ENCODE assay signal across 23 cellular contexts in genomic region chr10:74831518-74832120, GRCh38. TPM values are rescaled to one million over a fixed set of nuclear protein-coding genes. Genes with fewer than 3 reads are reported as not detected.
DNase-seq lines count a peak whose midpoint lies in the region; ATAC-seq and TF ChIP-seq lines count a peak whose summit lies in the region.
"Had no signal": no experiment of that assay in that cellular context is flagged by ENCODE, and none has a peak within 500 bp of the region (broad histone marks: within the 10 kb centered on the region; RNA-seq: fewer than 3 reads in every experiment).

No MANE protein-coding gene starts in this region.

- no peak for DNase-seq in CD8-positive, alpha-beta T cell
- DNase-seq in HCT116 (ENCODE audit: low read depth, low spot score) (no peak), psoas muscle (no peak), KG1 (lab: John Stamatoyannopoulos, UW) (no peak), dermis blood vessel endothelial cell (no peak), NCI-H1436 treated with DMSO at 0.1 percent for 48 hours (lab: John Stamatoyannopoulos, UW) (no peak)
- DNase-seq in central memory CD8-positive, alpha-beta T cell (ENCODE audit: low spot score in 2 of 2): no peak
- DNase-seq: activated CD4-positive, alpha-beta T cell treated with anti-CD3 and anti-CD28 coated beads, Interleukin-2, amount 10 ng/mL, durations not matched to agents 7 days and 5 days; activated CD8-positive, alpha-beta memory T cell treated with anti-CD3 and anti-CD28 coated beads, Interleukin-2, amount 50 U/mL, for 48 hours; anterior cingulate cortex; caudate nucleus; dorsolateral prefrontal cortex; foreskin fibroblast; kidney; naive thymus-derived CD4-positive, alpha-beta T cell; NCI-H1092; NCI-H2081 treated with DMSO at 0.1 percent for 48 hours; NCI-H524; SHP77; stimulated activated CD4-positive, alpha-beta T cell treated with anti-CD3 and anti-CD28 coated beads, Interleukin-2, amount 100 ng/mL, for 24 hours; stimulated activated naive CD4-positive, alpha-beta T cell treated with Interleukin-2 at 50 U/mL for 16 hours had no signal

- H2AFZ ChIP-seq in HCT116 (ENCODE audit: low read depth, low read length, poor library complexity, severe bottlenecking): no peak overlapping the region

- 54 to 57% (median 57%) methylated on average over 1 of the region's 1 CpG for WGBS in psoas muscle, 3 donors

- peaks cover 69% of the 10 kb centered on the region for H3K4me1 Mint-ChIP-seq in CD8-positive, alpha-beta T cell (ENCODE audit: low read depth)
- peaks cover 63% of the 10 kb centered on the region for H3K4me1 Mint-ChIP-seq in central memory CD8-positive, alpha-beta T cell

- H3K9ac ChIP-seq in HCT116 (ENCODE audit: low read length): no peak overlapping the region

- H3K27ac ChIP-seq in CD8-positive, alpha-beta T cell (ENCODE audit: low read depth, low read length): no peak overlapping the region
- H3K27ac ChIP-seq in HCT116 (ENCODE audit: low read depth, low read length) (no peak overlapping the region), psoas muscle (peak overlapping the region; percentile 18)

- POLR2A ChIA-PET in CD8-positive, alpha-beta T cell (lab: Charles Lee): interaction anchor here (0.5 to 1.3 kb wide), 2 partner anchors 25 to 40 kb away, joined by 3 read pairs; no protein-coding TSS in a partner anchor
- POLR2A ChIA-PET in HCT116 (lab: Charles Lee): no interaction called here

- TF ChIP-seq POLR2A in HCT116 (IDR thresholded peaks at IDR 0.05; ENCODE audit: borderline replicate concordance, extremely low read depth, insufficient read depth, insufficient read length): no peak

- intact Hi-C loops in CD8-positive, alpha-beta T cell (cut with DNase I, micrococcal nuclease): loop anchor here in 1 of 2 experiments (5.0 kb wide), 1 partner anchor 126 kb away; no protein-coding TSS in a partner anchor
- intact Hi-C loops in HCT116 (cut with micrococcal nuclease): no loop called here
- intact Hi-C loops in psoas muscle (cut with DNase I): loop anchor here in 1 of 2 donors (5.0 kb wide), 1 partner anchor 91 kb away; no protein-coding TSS in a partner anchor

- no peak for ATAC-seq in CD8-positive, alpha-beta T cell
- ATAC-seq in HCT116 (no peak), psoas muscle (no peak)
- ATAC-seq in central memory CD8-positive, alpha-beta T cell (replicated peaks; ENCODE audit: extremely low read depth, poor library complexity, severe bottlenecking): no peak
- ATAC-seq: naive thymus-derived CD4-positive, alpha-beta T cell had no signal

- no peak overlapping the region for H3K4me3 ChIP-seq in CD8-positive, alpha-beta T cell (ENCODE audit: low read depth, low read length)
- H3K4me3 ChIP-seq in HCT116 (replicated peaks in 1 of 2; ENCODE audit: low read depth in 1 of 2, low read length in 2 of 2) (no peak overlapping the region), psoas muscle (no peak overlapping the region)
- H3K4me3 ChIP-seq: dorsolateral prefrontal cortex, HAP-1, tibial nerve had no signal

- BruUV-seq in HCT116 (replicated peaks; lab: Mats Ljungman, UMichigan): TSS peak; percentile 2

- H3K4me3 Mint-ChIP-seq in CD8-positive, alpha-beta T cell: no peak overlapping the region
- no peak overlapping the region for H3K4me3 Mint-ChIP-seq in central memory CD8-positive, alpha-beta T cell
- H3K4me3 Mint-ChIP-seq: activated CD4-positive, alpha-beta T cell treated with anti-CD3 and anti-CD28 coated beads, Interleukin-2, amount 10 ng/mL, durations not matched to agents 7 days and 5 days had no signal

- RAD21 ChIA-PET in HCT116 (lab: Charles Lee; ENCODE audit: low non-redundant PET in 1 of 2, low total read pairs in 2 of 2, uncharacterized antibody in 2 of 2, unreplicated experiment in 2 of 2): no interaction called here

- H3K36me3 ChIP-seq in CD8-positive, alpha-beta T cell (ENCODE audit: insufficient read depth, low read length): no peaks in the 10 kb centered on the region
- H3K36me3 ChIP-seq in HCT116 (ENCODE audit: control insufficient read depth in 1 of 2, insufficient read depth in 2 of 2, low read length in 2 of 2) (no peaks in the 10 kb centered on the region), psoas muscle (ENCODE audit: insufficient read depth in 1 of 2, low read depth in 1 of 2) (no peaks in the 10 kb centered on the region)
- H3K36me3 ChIP-seq: tibial nerve had no signal

- H3K79me2 ChIP-seq in HCT116 (ENCODE audit: insufficient read depth, low read length): peaks cover 21% of the 10 kb centered on the region

- H3K27me3 ChIP-seq in CD8-positive, alpha-beta T cell (ENCODE audit: insufficient read depth, low read length): no peaks in the 10 kb centered on the region
- H3K27me3 ChIP-seq in HCT116 (ENCODE audit: insufficient read depth, low read length) (no peaks in the 10 kb centered on the region), psoas muscle (ENCODE audit: insufficient read depth in 3 of 3, low read length in 2 of 3) (no peaks in the 10 kb centered on the region)
- H3K27me3 ChIP-seq: dorsolateral prefrontal cortex, tibial nerve had no signal

- no peaks in the 10 kb centered on the region for H3K9me2 ChIP-seq in HCT116 (ENCODE audit: insufficient read depth)

- CTCF ChIA-PET in CD8-positive, alpha-beta T cell (lab: Charles Lee): no interaction called here
- CTCF ChIA-PET in HCT116 (lab: Charles Lee): no interaction called here

- no peak overlapping the region for H3K4me2 ChIP-seq in HCT116 (ENCODE audit: low read length)

- TF ChIP-seq RAD21 in HCT116 (IDR thresholded peaks at IDR 0.05; ENCODE audit: low read depth): no peak

- no peaks in the 10 kb centered on the region for H3K9me3 Mint-ChIP-seq in CD8-positive, alpha-beta T cell
- H3K9me3 Mint-ChIP-seq in central memory CD8-positive, alpha-beta T cell: no peaks in the 10 kb centered on the region
- H3K9me3 Mint-ChIP-seq: activated CD4-positive, alpha-beta T cell treated with anti-CD3 and anti-CD28 coated beads, Interleukin-2, amount 10 ng/mL, durations not matched to agents 7 days and 5 days had no signal

- no peaks in the 10 kb centered on the region for H4K20me1 ChIP-seq in HCT116 (ENCODE audit: insufficient read depth)

- H3K36me3 Mint-ChIP-seq in CD8-positive, alpha-beta T cell: peaks cover 23% of the 10 kb centered on the region
- H3K36me3 Mint-ChIP-seq in central memory CD8-positive, alpha-beta T cell (ENCODE audit: insufficient read depth): peaks cover 6% of the 10 kb centered on the region

- peaks cover 23% of the 10 kb centered on the region for H3K4me1 ChIP-seq in CD8-positive, alpha-beta T cell (ENCODE audit: insufficient read depth, low read length)
- H3K4me1 ChIP-seq in HCT116 (ENCODE audit: control insufficient read depth in 1 of 2, insufficient read depth in 2 of 2, low read length in 2 of 2): peaks cover 8 to 12% of the 10 kb centered on the region in 2 experiments
- peaks cover 44% of the 10 kb centered on the region for H3K4me1 ChIP-seq in psoas muscle

- no peak for TF ChIP-seq CTCF in CD8-positive, alpha-beta T cell (IDR thresholded peaks at IDR 0.05)
- TF ChIP-seq CTCF in HCT116 (IDR thresholded peaks at IDR 0.05 in 2 of 3, conservative IDR thresholded peaks at IDR 0.05 in 1 of 3; ENCODE audit: borderline replicate concordance in 1 of 3, insufficient read depth in 1 of 3, low read depth in 2 of 3, low read length in 2 of 3): no peak
- no peak for TF ChIP-seq CTCF in psoas muscle (IDR thresholded peaks at IDR 0.05)

- no peaks in the 10 kb centered on the region for H3K9me3 ChIP-seq in CD8-positive, alpha-beta T cell (ENCODE audit: low read length)
- H3K9me3 ChIP-seq in HCT116 (ENCODE audit: control insufficient read depth in 1 of 2, insufficient read depth in 1 of 2, low read depth in 1 of 2, low read length in 2 of 2): no peaks in the 10 kb centered on the region
- no peaks in the 10 kb centered on the region for H3K9me3 ChIP-seq in psoas muscle
- H3K9me3 ChIP-seq: HAP-1, tibial nerve had no signal

- peak overlapping the region; percentile 42 for H3K27ac Mint-ChIP-seq in CD8-positive, alpha-beta T cell
- H3K27ac Mint-ChIP-seq in central memory CD8-positive, alpha-beta T cell (ENCODE audit: low read depth): peak overlapping the region; percentile 44
- H3K27ac Mint-ChIP-seq: activated CD4-positive, alpha-beta T cell treated with anti-CD3 and anti-CD28 coated beads, Interleukin-2, amount 10 ng/mL, durations not matched to agents 7 days and 5 days had no signal

- no peaks in the 10 kb centered on the region for H3K27me3 Mint-ChIP-seq in CD8-positive, alpha-beta T cell (ENCODE audit: low read depth)
- no peaks in the 10 kb centered on the region for H3K27me3 Mint-ChIP-seq in central memory CD8-positive, alpha-beta T cell
- H3K27me3 Mint-ChIP-seq: activated CD4-positive, alpha-beta T cell treated with anti-CD3 and anti-CD28 coated beads, Interleukin-2, amount 10 ng/mL, durations not matched to agents 7 days and 5 days; naive thymus-derived CD4-positive, alpha-beta T cell had no signal

TF ChIP-seq in HCT116, 20 proteins besides CTCF, POLR2A, EP300 and RAD21 (continues in another document):
- TF ChIP-seq MAX (IDR thresholded peaks at IDR 0.05) (no peak), ELF1 (IDR thresholded peaks at IDR 0.05; ENCODE audit: borderline replicate concordance, low read depth) (no peak), ZNF274 (IDR thresholded peaks at IDR 0.05; ENCODE audit: low read depth, low read length) (no peak), EZH2 (IDR thresholded peaks at IDR 0.05) (no peak), SP1 (IDR thresholded peaks at IDR 0.05; ENCODE audit: low read depth) (no peak), CEBPB (IDR thresholded peaks at IDR 0.05; ENCODE audit: low read depth) (no peak), SIN3A (IDR thresholded peaks at IDR 0.05; ENCODE audit: low read depth) (no peak), JUND (IDR thresholded peaks at IDR 0.05) (no peak), EGR1 (IDR thresholded peaks at IDR 0.05; ENCODE audit: low read depth) (no peak)

RNA-seq across cellular contexts. Expression of gene KAT6B, which starts 5.2 kb away (rescaled TPM):
- total RNA-seq in CD8-positive, alpha-beta T cell: 10 to 100 TPM; 73.0 to 74.7 TPM
- total RNA-seq in HCT116 (2021; ENCODE audit: unreplicated experiment): 17.8 TPM
- polyA plus RNA-seq in HCT116 (2012): 7.1 and 7.7 TPM in 2 replicates
- 10 to 100 TPM; 16.9 to 21.3 (median 18.8) TPM for total RNA-seq in psoas muscle
- polyA plus RNA-seq in psoas muscle: 1 to 10 TPM; 2.1 to 7.2 (median 5.0) TPM
- 24.9 and 26.5 TPM in 2 replicates for total RNA-seq in dermis blood vessel endothelial cell
